Comparison of ENCODE assay signal across 8 cellular contexts in genomic region chr16:49921791-49922456, GRCh38.
A peak's percentile ranks its signal among the peaks of the same experiment; 100 is the strongest.
DNase-seq lines count a peak whose midpoint lies in the region; ATAC-seq, FAIRE-seq and TF ChIP-seq lines count a peak whose summit lies in the region.

No MANE protein-coding gene starts in this region.

- H3K27ac ChIP-seq in DND-41 (ENCODE audit: low read length), result no peak overlapping the region
- no peak overlapping the region for H3K27ac ChIP-seq in Karpas-422 (ENCODE audit: low read length)

- H2AFZ ChIP-seq in DND-41 (ENCODE audit: low read depth, low read length), result no peak overlapping the region
- no peak overlapping the region for H2AFZ ChIP-seq in Karpas-422 (ENCODE audit: low read length)

- H3K4me2 ChIP-seq in DND-41 (ENCODE audit: insufficient read depth, low read length) (no peak overlapping the region), Karpas-422 (ENCODE audit: low read depth, low read length, poor library complexity, severe bottlenecking) (no peak overlapping the region)

- TF ChIP-seq CTCF in DND-41 (IDR thresholded peaks at IDR 0.05; ENCODE audit: borderline replicate concordance, extremely low read depth, low read length, poor library complexity, severe bottlenecking) (peak; percentile 88), bronchial epithelial cell (IDR thresholded peaks at IDR 0.05; ENCODE audit: insufficient read depth, low read length, severe bottlenecking) (peak; percentile 54)

- H3K9me2 ChIP-seq in Karpas-422 (replicated peaks; ENCODE audit: insufficient read depth, low read length), result no peaks in the 10 kb centered on the region

- ATAC-seq in DND-41 (ENCODE audit: insufficient read depth, low read depth), result peak; percentile 90
- no peak for ATAC-seq in HG02623 (IDR thresholded peaks at IDR 0.05; ENCODE audit: unreplicated experiment)
- no peak for ATAC-seq in HG02759 (IDR thresholded peaks at IDR 0.05; ENCODE audit: unreplicated experiment)

- FAIRE-seq in bronchial epithelial cell (lab: Jason Lieb, UNC), result no peak

- no peaks in the 10 kb centered on the region for H3K79me2 ChIP-seq in DND-41 (ENCODE audit: insufficient read depth, low read length)
- H3K79me2 ChIP-seq in Karpas-422 (ENCODE audit: low read length), result no peaks in the 10 kb centered on the region

- no peaks in the 10 kb centered on the region for H3K36me3 ChIP-seq in DND-41 (ENCODE audit: insufficient read depth, low read length)
- H3K36me3 ChIP-seq in Karpas-422 (ENCODE audit: insufficient read depth, low read length), result no peaks in the 10 kb centered on the region
- no peaks in the 10 kb centered on the region for H3K36me3 ChIP-seq in bronchial epithelial cell (ENCODE audit: control insufficient read depth, insufficient read depth, low read length)

- H3K4me1 ChIP-seq in DND-41 (ENCODE audit: insufficient read depth, low read length) (peaks cover 3% of the 10 kb centered on the region), Karpas-422 (ENCODE audit: low read length) (no peaks in the 10 kb centered on the region)

- no peaks in the 10 kb centered on the region; the same call in 1 of the 2 replicates for H4K20me1 ChIP-seq in DND-41 (ENCODE audit: insufficient read depth, low read length)
- H4K20me1 ChIP-seq in Karpas-422 (ENCODE audit: insufficient read depth, low read depth, low read length), result no peaks in the 10 kb centered on the region

- H3K27me3 ChIP-seq in DND-41 (ENCODE audit: insufficient read depth, low read length, poor library complexity), result peaks cover 13% of the 10 kb centered on the region
- no peaks in the 10 kb centered on the region for H3K27me3 ChIP-seq in Karpas-422 (ENCODE audit: low read length)
- H3K27me3 ChIP-seq in bronchial epithelial cell (ENCODE audit: control insufficient read depth, insufficient read depth, low read length), result no peaks in the 10 kb centered on the region

- peak; percentile 70 for DNase-seq in DND-41
- peak; percentile 83 for DNase-seq in Karpas-422
- DNase-seq in SKM-1 treated with dmso at 0.1 percent for 144 hours (lab: John Stamatoyannopoulos, UW; ENCODE audit: unreplicated experiment), result peak; percentile 23
- peak; percentile 12 for DNase-seq in bronchial epithelial cell (ENCODE audit: low read depth)
- DNase-seq in kidney tubule cell (ENCODE audit: low spot score), result peak; percentile 55
- DNase-seq in stimulated activated CD4-positive, alpha-beta T cell treated with anti-CD3 and anti-CD28 coated beads, Interleukin-2, amount 100 ng/mL, for 48 hours, result peak; percentile 33 to 46

- H3K9me3 ChIP-seq in DND-41 (ENCODE audit: insufficient read depth, low read length, severe bottlenecking) (no peaks in the 10 kb centered on the region), Karpas-422 (ENCODE audit: low read length) (no peaks in the 10 kb centered on the region)

- no peak overlapping the region for H3K9ac ChIP-seq in DND-41 (ENCODE audit: low read depth, low read length)
- no peak overlapping the region for H3K9ac ChIP-seq in Karpas-422 (ENCODE audit: low read length)

- no peak overlapping the region for H3K4me3 ChIP-seq in DND-41 (ENCODE audit: low read depth in 1 of 2, low read length in 2 of 2)
- H3K4me3 ChIP-seq in Karpas-422 (ENCODE audit: low read length), result no peak overlapping the region
- H3K4me3 ChIP-seq in bronchial epithelial cell (ENCODE audit: low read depth, low read length), result no peak overlapping the region

Comparison
In these comparisons a context has a peak if more than half of its experiments do, and no peak if none do; other contexts are left out.
1. DNase-seq: peak in every context shown above with its lines; median percentile 83 in Karpas-422; 70 in DND-41; 55 in kidney tubule cell; 40 in stimulated activated CD4-positive, alpha-beta T cell treated with anti-CD3 and anti-CD28 coated beads, Interleukin-2, amount 100 ng/mL, for 48 hours; 23 in SKM-1 treated with dmso at 0.1 percent for 144 hours; 12 in bronchial epithelial cell.